Comparison of ENCODE assay signal across 22 cellular contexts in the genomic region with DNA sequence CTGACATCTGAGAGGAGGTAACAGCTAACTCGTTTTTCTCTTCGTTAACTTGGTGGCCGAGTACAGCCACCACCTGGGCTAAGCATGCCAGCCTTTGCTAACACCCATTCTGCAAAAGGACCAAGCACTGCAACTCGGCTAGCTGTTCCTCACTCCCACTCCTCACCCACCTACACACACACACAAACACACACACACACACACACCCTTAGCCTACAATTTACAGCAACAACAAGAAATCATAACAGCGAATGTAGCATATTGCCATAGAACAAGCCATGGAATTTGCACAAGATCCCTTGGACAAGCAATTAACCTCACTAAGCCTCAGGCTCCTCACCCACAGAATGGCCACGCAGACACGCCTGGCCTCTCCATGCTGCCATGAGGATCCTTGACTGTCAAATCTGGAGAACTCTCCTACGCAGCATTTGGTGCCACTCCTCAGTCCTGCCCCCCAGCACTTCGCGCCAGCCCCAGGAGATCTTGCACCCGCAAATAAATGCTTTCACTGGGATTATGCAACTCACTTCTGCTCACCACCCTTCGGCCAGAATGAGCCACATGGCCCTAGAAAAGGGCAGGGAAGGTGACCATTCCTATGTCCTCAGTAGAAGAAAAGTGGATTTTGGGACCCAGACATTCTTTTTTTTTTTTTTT. TPM values are rescaled to one million over a fixed set of nuclear protein-coding genes. Genes with fewer than 3 reads are reported as not detected.
DNase-seq lines count a peak whose midpoint lies in the region; ATAC-seq, FAIRE-seq and TF ChIP-seq lines count a peak whose summit lies in the region.
"Had no signal": no experiment of that assay in that cellular context is flagged by ENCODE, and none has a peak within 500 bp of the region (broad histone marks: within the 10 kb centered on the region; RNA-seq: fewer than 3 reads in every experiment).

No MANE protein-coding gene starts in this region.

- H3K36me3 ChIP-seq in HEK293 (ENCODE audit: control insufficient read depth in 2 of 2, insufficient read depth in 1 of 2, low read length in 2 of 2) = no peaks in the 10 kb centered on the region
- H3K36me3 ChIP-seq in bronchial epithelial cell (ENCODE audit: control insufficient read depth, insufficient read depth, low read length) = no peaks in the 10 kb centered on the region
- no peaks in the 10 kb centered on the region for H3K36me3 ChIP-seq in lung (ENCODE audit: control insufficient read depth in 2 of 2, insufficient read depth in 2 of 2, low read length in 2 of 2)
- H3K36me3 ChIP-seq: SJCRH30 had no signal

- CTCF ChIA-PET in HEK293 (lab: Yijun Ruan, JAX) = no interaction called here

- DNase-seq in bronchial epithelial cell (ENCODE audit: low read depth) = no peak
- peak; percentile 63 for DNase-seq in lung (ENCODE audit: low spot score)
- DNase-seq in progenitor cell of endocrine pancreas (ENCODE audit: low spot score, unreplicated experiment) = no peak
- DNase-seq in HT-29 (ENCODE audit: low spot score) = no peak
- DNase-seq in activated CD8-positive, alpha-beta memory T cell treated with anti-CD3 and anti-CD28 coated beads, Interleukin-2, amount 50 U/mL, for 48 hours = no peak
- DNase-seq: DMS53, GDM1, H7, Kasumi-1, NCI-H1417, NCI-H1694 treated with DMSO at 0.1 percent for 48 hours, NCI-H2081 treated with DMSO at 0.1 percent for 48 hours, NCI-H2171 treated with DMSO at 0.1 percent for 48 hours, NCI-H524 treated with DMSO at 0.1 percent for 48 hours, SJCRH30 had no signal

- H3K27me3 Mint-ChIP-seq in progenitor cell of endocrine pancreas = no peaks in the 10 kb centered on the region
- H3K27me3 Mint-ChIP-seq: B cell had no signal

- no peaks in the 10 kb centered on the region for H3K9me3 Mint-ChIP-seq in progenitor cell of endocrine pancreas (ENCODE audit: low read depth)

- no peaks in the 10 kb centered on the region for H3K4me1 ChIP-seq in HEK293 (ENCODE audit: control insufficient read depth, insufficient read depth, low read length)
- H3K4me1 ChIP-seq in lung (ENCODE audit: control insufficient read depth in 2 of 2, insufficient read depth in 2 of 2, low read length in 2 of 2) = peaks cover 7 to 12% of the 10 kb centered on the region in 2 donors
- H3K4me1 ChIP-seq: SJCRH30 had no signal

- H3K27me3 ChIP-seq in bronchial epithelial cell (ENCODE audit: control insufficient read depth, insufficient read depth, low read length) (no peaks in the 10 kb centered on the region), lung (ENCODE audit: control insufficient read depth, insufficient read depth) (no peaks in the 10 kb centered on the region)
- H3K27me3 ChIP-seq: SJCRH30 had no signal

- H3K36me3 Mint-ChIP-seq in progenitor cell of endocrine pancreas (ENCODE audit: insufficient read depth) = peaks cover 2% of the 10 kb centered on the region
- H3K36me3 Mint-ChIP-seq: CD14-positive monocyte had no signal

- TF ChIP-seq CTCF in HEK293 (tag by site-specific recombination; IDR thresholded peaks at IDR 0.05) (no peak), bronchial epithelial cell (IDR thresholded peaks at IDR 0.05; ENCODE audit: insufficient read depth, low read length, severe bottlenecking) (no peak), lung (IDR thresholded peaks at IDR 0.05; ENCODE audit: control extremely low read depth, extremely low read depth) (no peak), progenitor cell of endocrine pancreas (IDR thresholded peaks at IDR 0.05; ENCODE audit: unreplicated experiment) (no peak)

- no peaks in the 10 kb centered on the region for H3K9me3 ChIP-seq in HEK293 (ENCODE audit: control insufficient read depth, insufficient read depth, low read depth, low read length)
- H3K9me3 ChIP-seq in lung (ENCODE audit: control insufficient read depth in 2 of 2, insufficient read depth in 1 of 2, low read length in 1 of 2) = no peaks in the 10 kb centered on the region
- H3K9me3 ChIP-seq: A549, SJCRH30 had no signal

- POLR2A ChIA-PET in HEK293 (lab: Yijun Ruan, JAX) = no interaction called here

- peaks cover 21% of the 10 kb centered on the region for H3K4me1 Mint-ChIP-seq in progenitor cell of endocrine pancreas (ENCODE audit: low read depth)
- H3K4me1 Mint-ChIP-seq: CD14-positive monocyte had no signal

- WGBS in lung, 2 donors = 72 to 83% methylated on average over 12 of the region's 12 CpGs

- H3K27ac Mint-ChIP-seq in progenitor cell of endocrine pancreas = peak overlapping the region; percentile 1
- H3K27ac Mint-ChIP-seq: B cell had no signal

- H3K4me3 ChIP-seq in HEK293 (ENCODE audit: low read depth, low read length) (no peak overlapping the region), bronchial epithelial cell (ENCODE audit: low read depth, low read length) (no peak overlapping the region), lung (no peak overlapping the region)
- H3K4me3 ChIP-seq: A549, SJCRH30 had no signal

- H3K4me3 Mint-ChIP-seq in progenitor cell of endocrine pancreas (ENCODE audit: low read depth) = no peak overlapping the region
- H3K4me3 Mint-ChIP-seq: B cell, CD14-positive monocyte had no signal

- no peak overlapping the region for H3K27ac ChIP-seq in HEK293 (ENCODE audit: extremely low read depth, low read depth, low read length)
- no peak overlapping the region for H3K27ac ChIP-seq in lung (ENCODE audit: low read depth in 1 of 2, low read length in 1 of 2)
- H3K27ac ChIP-seq: A549, SJCRH30 had no signal

- no peak for ATAC-seq in lung (ENCODE audit: insufficient read depth, low FRiP score)
- no peak for ATAC-seq in GM19395 (IDR thresholded peaks at IDR 0.05; ENCODE audit: unreplicated experiment)
- ATAC-seq: A549 had no signal

- peak; percentile 18 for FAIRE-seq in bronchial epithelial cell (lab: Jason Lieb, UNC)
- FAIRE-seq: A549, GM18507, RCC 7860 had no signal

TF ChIP-seq in HEK293, 187 proteins besides CTCF, POLR2A, EP300 and RAD21:
- TF ChIP-seq ZNF302 (tag by site-specific recombination; IDR thresholded peaks at IDR 0.05; ENCODE audit: low read depth) (no peak), ZBTB48 (tag by site-specific recombination; IDR thresholded peaks at IDR 0.05) (peak; percentile 64), ZFHX2 (tag by site-specific recombination; conservative IDR thresholded peaks at IDR 0.05) (peak; percentile 95), EGR2 (tag by site-specific recombination; IDR thresholded peaks at IDR 0.05; ENCODE audit: low read depth) (peak; percentile 96)

RNA-seq across cellular contexts. Expression of gene LARGE1, which starts 58.9 kb away (rescaled TPM):
- total RNA-seq in bronchial epithelial cell (2.4 and 2.9 TPM in 2 replicates), lung (10 to 100 TPM; 27.2 to 41.1 TPM), progenitor cell of endocrine pancreas (166 and 195 TPM in 2 replicates)
- polyA plus RNA-seq in lung = 1 to 10 TPM; 2.9 to 3.5 TPM
- total RNA-seq in HT-29 (2014; rRNA removed; shearing (Covaris generic)) = 12.6 and 13.1 TPM in 2 replicates
